In genomic region chr1:42176902-42177519, GRCh38 we compare ENCODE assay signal across 8 cellular contexts. TPM values are rescaled to one million over a fixed set of nuclear protein-coding genes. Genes with fewer than 3 reads are reported as not detected.
DNase-seq lines count a peak whose midpoint lies in the region; ATAC-seq, FAIRE-seq and TF ChIP-seq lines count a peak whose summit lies in the region.

No MANE protein-coding gene starts in this region.

- no peak for TF ChIP-seq POLR2A in esophagus muscularis mucosa (IDR thresholded peaks at IDR 0.05; ENCODE audit: low read depth)

- no peak for FAIRE-seq in pancreas (lab: Jason Lieb, UNC)

- H3K4me1 ChIP-seq in esophagus muscularis mucosa (peaks cover 24 to 35% (median 30%) of the 10 kb centered on the region in 4 donors), pancreas (peaks cover 15 to 24% (median 16%) of the 10 kb centered on the region in 3 donors)

- no peak overlapping the region for H3K4me3 ChIP-seq in esophagus muscularis mucosa
- H3K4me3 ChIP-seq in pancreas = no peak overlapping the region

- DNase-seq in NOMO-1 treated with DMSO at 0.1 percent for 48 hours (lab: John Stamatoyannopoulos, UW; ENCODE audit: unreplicated experiment) (peak; percentile 11), NOMO-1 treated with dmso at 0.1 percent for 144 hours (lab: John Stamatoyannopoulos, UW; ENCODE audit: unreplicated experiment) (no peak), HuH-7 (ENCODE audit: low spot score) (peak; percentile 69), SHP77 (lab: John Stamatoyannopoulos, UW) (peak; percentile 17 to 62), esophagus muscularis mucosa (ENCODE audit: extremely low spot score) (no peak), pancreas (no peak)

- intact Hi-C loops in esophagus muscularis mucosa (cut with DNase I) = loop anchor here (5.0 to 10.0 kb wide), 2 partner anchors 160 to 278 kb away; partner anchors contain the start of genes FOXJ3, PPCS and ZMYND12
- intact Hi-C loops in pancreas (cut with DNase I) = loop anchor here in 1 of 3 donors (10.0 kb wide), 1 partner anchor 158 kb away; the partner anchor contains the start of gene FOXJ3

- peak in 3 of 4 donors; percentile 32 to 52 (median 45) for ATAC-seq in pancreas
- ATAC-seq in HG02588 (IDR thresholded peaks at IDR 0.05; ENCODE audit: unreplicated experiment) = no peak
- ATAC-seq in HG02571 (IDR thresholded peaks at IDR 0.05; ENCODE audit: unreplicated experiment) = no peak

- H3K27me3 ChIP-seq in esophagus muscularis mucosa (no peaks in the 10 kb centered on the region), pancreas (no peaks in the 10 kb centered on the region)

- H3K36me3 ChIP-seq in esophagus muscularis mucosa (peaks cover 0 to 24% (median 14%) of the 10 kb centered on the region in 4 donors), pancreas (peaks cover 0 to 9% (median 0%) of the 10 kb centered on the region in 3 donors)

- H3K27ac ChIP-seq in esophagus muscularis mucosa (replicated peaks in 1 of 4) = no peak overlapping the region
- H3K27ac ChIP-seq in pancreas = no peak overlapping the region

- 78% methylated on average over 4 of the region's 4 CpGs for WGBS in esophagus muscularis mucosa
- 71 to 76% methylated on average over 4 of the region's 4 CpGs for WGBS in pancreas, 2 donors

- TF ChIP-seq CTCF in esophagus muscularis mucosa (IDR thresholded peaks at IDR 0.05) (peak; percentile 56 to 71 (median 66)), pancreas (IDR thresholded peaks at IDR 0.05) (peak; percentile 26 to 70 (median 59))

- H3K9me3 ChIP-seq in esophagus muscularis mucosa (no peaks in the 10 kb centered on the region), pancreas (no peaks in the 10 kb centered on the region)

- no peak for TF ChIP-seq EP300 in esophagus muscularis mucosa (IDR thresholded peaks at IDR 0.05)

RNA-seq across cellular contexts. Expression of gene GUCA2A, which starts 12.5 kb away (rescaled TPM):
- total RNA-seq in esophagus muscularis mucosa = not detected
- total RNA-seq in pancreas = 1 to 10 TPM in 2 of 6 donors, under 1 TPM in 3, not detected in 1; 0.55 to 1.4 (median 0.69) TPM
- polyA plus RNA-seq in pancreas = 1 to 10 TPM; 1.8 to 3.4 TPM

RNA-seq across cellular contexts. Expression of gene GUCA2B, which starts 23.8 kb away (rescaled TPM):
- total RNA-seq in esophagus muscularis mucosa = not detected
- 1 to 10 TPM in 1 of 6 donors, under 1 TPM in 2, not detected in 3; 0.37 to 1.4 (median 0.38) TPM for total RNA-seq in pancreas
- polyA plus RNA-seq in pancreas = under 1 TPM; 0.68 to 0.80 TPM

Comparison
In these comparisons a context has a peak if more than half of its experiments do, and no peak if none do; other contexts are left out.
1. DNase-seq: peak in NOMO-1 treated with DMSO at 0.1 percent for 48 hours (single experiment), HuH-7 (single experiment) and SHP77 (2 of 2); none in NOMO-1 treated with dmso at 0.1 percent for 144 hours (single experiment), esophagus muscularis mucosa (single experiment) and pancreas (0 of 6).
2. ATAC-seq: peak in pancreas (3 of 4); none in HG02588 (single experiment) and HG02571 (single experiment).